Comparison of ENCODE assay signal across 20 cellular contexts in the genomic region with DNA sequence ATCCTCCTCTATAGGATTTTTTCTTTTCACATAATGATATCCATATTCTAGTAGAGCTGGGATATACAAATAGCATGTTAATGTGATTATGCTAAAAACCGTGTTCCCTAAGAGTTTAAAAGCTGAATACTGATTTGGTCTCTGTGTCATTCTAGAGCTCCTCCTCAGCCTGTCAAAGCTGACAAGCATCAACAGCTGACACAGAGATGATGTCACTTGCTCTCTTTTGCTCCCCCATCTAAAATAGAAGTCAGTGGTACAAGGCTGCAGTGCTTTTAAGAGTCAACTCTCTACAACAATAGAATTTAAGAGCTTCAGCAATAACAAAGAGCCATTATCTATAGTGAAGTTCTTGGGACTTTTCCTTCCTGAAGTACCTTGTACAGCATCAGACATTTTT.
"Had no signal": no experiment of that assay in that cellular context is flagged by ENCODE, and none has a peak within 500 bp of the region (broad histone marks: within the 10 kb centered on the region; RNA-seq: fewer than 3 reads in every experiment).

No MANE protein-coding gene starts in this region.

- H3K4me1 ChIP-seq: foreskin keratinocyte, transverse colon had no signal

- H3K9me3 ChIP-seq: left lung, transverse colon had no signal

- H3K27ac ChIP-seq: foreskin keratinocyte, left lung, transverse colon, WERI-Rb-1 had no signal

- DNase-seq: activated CD4-positive, alpha-beta T cell treated with anti-CD3 and anti-CD28 coated beads, Interleukin-2, amount 10 ng/mL, durations not matched to agents 7 days and 5 days; activated CD4-positive, CD25-positive, alpha-beta regulatory T cell treated with anti-CD3 and anti-CD28 coated beads, Interleukin-2, amount 50 U/mL, for 72 hours; activated CD8-positive, alpha-beta memory T cell treated with anti-CD3 and anti-CD28 coated beads, Interleukin-2, amount 10 ng/mL, durations not matched to agents 7 days and 5 days; activated CD8-positive, alpha-beta T cell treated with anti-CD3 and anti-CD28 coated beads for 36 hours; activated gamma-delta T cell; activated T-cell treated with anti-CD3 and anti-CD28 coated beads for 4 hours; aorta; effector memory CD4-positive, alpha-beta T cell; foreskin keratinocyte; hippocampal formation; kidney glomerular epithelial cell; left lung; mammary epithelial cell; nephron progenitor cell; posterior cingulate gyrus; stimulated activated CD4-positive, alpha-beta T cell treated with anti-CD3 and anti-CD28 coated beads, Interleukin-12 subunit alpha, Interleukin-12 subunit beta, amount 100 ng/mL, for 4 hours; stimulated activated CD4-positive, alpha-beta T cell treated with anti-CD3 and anti-CD28 coated beads, Interleukin-4, amount 100 ng/mL, for 4 hours; T-cell; transverse colon; WERI-Rb-1 had no signal

- H3K4me3 ChIP-seq: left lung, transverse colon had no signal

- ATAC-seq: activated CD8-positive, alpha-beta memory T cell treated with anti-CD3 and anti-CD28 coated beads, Interleukin-2, amount 10 ng/mL, durations not matched to agents 7 days and 5 days; activated CD8-positive, alpha-beta T cell treated with anti-CD3 and anti-CD28 coated beads for 36 hours; foreskin keratinocyte; left lung; T-cell had no signal

- H3K27me3 ChIP-seq: foreskin keratinocyte, left lung, transverse colon had no signal

- H3K36me3 ChIP-seq: left lung, transverse colon, WERI-Rb-1 had no signal
